In genomic region chr22:41403532-41404318, GRCh38 we compare ENCODE assay signal across 8 cellular contexts. TPM values are rescaled to one million over a fixed set of nuclear protein-coding genes. Genes with fewer than 3 reads are reported as not detected.
A peak's percentile ranks its signal among the peaks of the same experiment; 100 is the strongest.
DNase-seq lines count a peak whose midpoint lies in the region; ATAC-seq and TF ChIP-seq lines count a peak whose summit lies in the region.

No MANE protein-coding gene starts in this region.

- H3K27me3 Mint-ChIP-seq in activated CD4-positive, alpha-beta memory T cell treated with anti-CD3 and anti-CD28 coated beads, Interleukin-2, amount 10 ng/mL, durations not matched to agents 7 days and 5 days = no peaks in the 10 kb centered on the region

- peak overlapping the region in 2 of 3 donors; percentile 13 to 86 for H3K27ac ChIP-seq in right lobe of liver

- H3K4me1 ChIP-seq in right lobe of liver = peaks cover 0 to 30% (median 8%) of the 10 kb centered on the region in 4 donors

- H3K4me1 Mint-ChIP-seq in activated CD4-positive, alpha-beta memory T cell treated with anti-CD3 and anti-CD28 coated beads, Interleukin-2, amount 10 ng/mL, durations not matched to agents 7 days and 5 days = peaks cover 10% of the 10 kb centered on the region

- no peaks in the 10 kb centered on the region for H3K9me3 ChIP-seq in right lobe of liver

- H3K27ac Mint-ChIP-seq in activated CD4-positive, alpha-beta memory T cell treated with anti-CD3 and anti-CD28 coated beads, Interleukin-2, amount 10 ng/mL, durations not matched to agents 7 days and 5 days = no peak overlapping the region

- 14% methylated on average over 10 of the region's 18 CpGs for WGBS in right lobe of liver (ENCODE audit: insufficient coverage, low coverage, low lambda C conversion rate, missing lambda C conversion rate)

- H3K36me3 Mint-ChIP-seq in activated CD4-positive, alpha-beta memory T cell treated with anti-CD3 and anti-CD28 coated beads, Interleukin-2, amount 10 ng/mL, durations not matched to agents 7 days and 5 days (ENCODE audit: low read depth) = no peaks in the 10 kb centered on the region

- H3K4me3 ChIP-seq in right lobe of liver = no peak overlapping the region

- TF ChIP-seq CTCF in right lobe of liver (IDR thresholded peaks at IDR 0.05) = peak; percentile 97 to 98 (median 98)

- intact Hi-C loops in right lobe of liver (cut with DNase I) = no loop called here

- no peaks in the 10 kb centered on the region for H3K9me3 Mint-ChIP-seq in activated CD4-positive, alpha-beta memory T cell treated with anti-CD3 and anti-CD28 coated beads, Interleukin-2, amount 10 ng/mL, durations not matched to agents 7 days and 5 days

- DNase-seq in NCI-H187 (lab: John Stamatoyannopoulos, UW) (peak; percentile 12 to 43), NCI-H187 treated with DMSO at 0.1 percent for 48 hours (lab: John Stamatoyannopoulos, UW) (no peak), NCI-H748 treated with DMSO at 0.1 percent for 48 hours (lab: John Stamatoyannopoulos, UW) (peak; percentile 63), dedifferentiated amniotic fluid mesenchymal stem cell (ENCODE audit: extremely low spot score) (peak; percentile 91), right lobe of liver (peak; percentile 84 to 95 (median 94))
- peak; percentile 90 for DNase-seq in activated CD4-positive, alpha-beta memory T cell treated with anti-CD3 and anti-CD28 coated beads, Interleukin-2, amount 10 ng/mL, durations not matched to agents 7 days and 5 days
- DNase-seq in stimulated activated CD4-positive, alpha-beta T cell treated with anti-CD3 and anti-CD28 coated beads, TNF-alpha, amount 100 ng/mL, for 1 hour (ENCODE audit: low read depth in 3 of 3, low spot score in 1 of 3) = peak; percentile 59 to 64 (median 62)

- peak; percentile 65 for ATAC-seq in HG03378 (IDR thresholded peaks at IDR 0.05; ENCODE audit: unreplicated experiment)
- peak; percentile 91 to 95 (median 93) for ATAC-seq in right lobe of liver

- H3K4me3 Mint-ChIP-seq in activated CD4-positive, alpha-beta memory T cell treated with anti-CD3 and anti-CD28 coated beads, Interleukin-2, amount 10 ng/mL, durations not matched to agents 7 days and 5 days = no peak overlapping the region

- TF ChIP-seq POLR2A in right lobe of liver (IDR thresholded peaks at IDR 0.05) = no peak

- POLR2A ChIA-PET in activated CD4-positive, alpha-beta memory T cell treated with anti-CD3 and anti-CD28 coated beads, Interleukin-2, amount 10 ng/mL, durations not matched to agents 7 days and 5 days (lab: Charles Lee) = interaction anchor here (0.9 to 3.0 kb wide), 14 partner anchors 22 to 381 kb away, joined by 3 to 27 read pairs (median 4); partner anchors contain the start of genes ACO2, PHF5A, RANGAP1 and TOB2

- no peaks in the 10 kb centered on the region for H3K36me3 ChIP-seq in right lobe of liver

- CTCF ChIA-PET in activated CD4-positive, alpha-beta memory T cell treated with anti-CD3 and anti-CD28 coated beads, Interleukin-2, amount 10 ng/mL, durations not matched to agents 7 days and 5 days (lab: Charles Lee) = interaction anchor here (0.6 to 4.5 kb wide), 39 partner anchors 12 to 1040 kb away, joined by 3 to 78 read pairs (median 6); partner anchors contain the start of genes ACO2, PHF5A, PMM1 and POLR3H

- H3K27me3 ChIP-seq in right lobe of liver = no peaks in the 10 kb centered on the region

RNA-seq across cellular contexts. Expression of gene TEF, which starts 22.0 kb away (rescaled TPM):
- total RNA-seq in activated CD4-positive, alpha-beta memory T cell treated with anti-CD3 and anti-CD28 coated beads, Interleukin-2, amount 10 ng/mL, durations not matched to agents 7 days and 5 days = 1 to 10 TPM; 2.3 to 3.3 TPM
- 10 to 100 TPM in 4 of 6 experiments, 1 to 10 TPM in 2; 6.1 to 28.9 (median 15.5) TPM for total RNA-seq in right lobe of liver

RNA-seq across cellular contexts. Expression of gene TOB2, which starts 42.9 kb away (rescaled TPM):
- 10 to 100 TPM; 38.7 to 41.2 TPM for total RNA-seq in activated CD4-positive, alpha-beta memory T cell treated with anti-CD3 and anti-CD28 coated beads, Interleukin-2, amount 10 ng/mL, durations not matched to agents 7 days and 5 days
- 10 to 100 TPM; 11.6 to 33.4 (median 19.4) TPM for total RNA-seq in right lobe of liver
